In genomic region chr6:21665436-21666199, GRCh38 we compare ENCODE assay signal across 9 cellular contexts.
DNase-seq lines count a peak whose midpoint lies in the region; ATAC-seq and TF ChIP-seq lines count a peak whose summit lies in the region.
"Had no signal": no experiment of that assay in that cellular context is flagged by ENCODE, and none has a peak within 500 bp of the region (broad histone marks: within the 10 kb centered on the region; RNA-seq: fewer than 3 reads in every experiment).

No MANE protein-coding gene starts in this region.

- no peak for ATAC-seq in HG02840 (IDR thresholded peaks at IDR 0.05; ENCODE audit: low FRiP score, unreplicated experiment)
- no peak for ATAC-seq in activated CD8-positive, alpha-beta memory T cell treated with anti-CD3 and anti-CD28 coated beads, Interleukin-2, amount 10 ng/mL, durations not matched to agents 7 days and 5 days

- H3K27ac ChIP-seq in skin epidermis = peak overlapping the region in 5 of 21 experiments; percentile 5 to 84 (median 35)

- peak overlapping the region; percentile 51 for H3K4me3 Mint-ChIP-seq in activated naive CD8-positive, alpha-beta T cell
- H3K4me3 Mint-ChIP-seq in activated CD8-positive, alpha-beta memory T cell treated with anti-CD3 and anti-CD28 coated beads, Interleukin-2, amount 10 ng/mL, durations not matched to agents 7 days and 5 days = no peak overlapping the region

- peaks cover 29% of the 10 kb centered on the region for H3K4me1 Mint-ChIP-seq in activated naive CD8-positive, alpha-beta T cell (ENCODE audit: low read depth)
- peaks cover 9% of the 10 kb centered on the region for H3K4me1 Mint-ChIP-seq in activated CD8-positive, alpha-beta memory T cell treated with anti-CD3 and anti-CD28 coated beads, Interleukin-2, amount 10 ng/mL, durations not matched to agents 7 days and 5 days

- H3K27ac Mint-ChIP-seq in activated naive CD8-positive, alpha-beta T cell = no peak overlapping the region
- H3K27ac Mint-ChIP-seq in activated CD8-positive, alpha-beta memory T cell treated with anti-CD3 and anti-CD28 coated beads, Interleukin-2, amount 10 ng/mL, durations not matched to agents 7 days and 5 days = no peak overlapping the region

- peaks cover 17% of the 10 kb centered on the region for H3K27me3 ChIP-seq in iPS-15b (ENCODE audit: control insufficient read depth, insufficient read depth, low read length)

- H3K4me3 ChIP-seq in HFF-Myc (replicated peaks; ENCODE audit: low read depth, low read length) (peak overlapping the region; percentile 44), iPS-15b (ENCODE audit: low read depth, low read length) (peak overlapping the region; percentile 63), skin epidermis (peak overlapping the region; percentile 21 to 49 (median 32))

- CTCF ChIA-PET in activated CD8-positive, alpha-beta memory T cell treated with anti-CD3 and anti-CD28 coated beads, Interleukin-2, amount 10 ng/mL, durations not matched to agents 7 days and 5 days (lab: Charles Lee) = no interaction called here

- no peaks in the 10 kb centered on the region for H3K36me3 ChIP-seq in iPS-15b (ENCODE audit: control insufficient read depth, insufficient read depth, low read length)

- peak overlapping the region; percentile 77 for H3K9ac ChIP-seq in iPS-15b (ENCODE audit: low read depth, low read length)

- H3K9me3 ChIP-seq in iPS-15b (ENCODE audit: control insufficient read depth, insufficient read depth, low read length) = no peaks in the 10 kb centered on the region

- no peak for TF ChIP-seq CTCF in HFF-Myc (IDR thresholded peaks at IDR 0.05; ENCODE audit: low read depth, low read length, missing control alignments)

- H3K9me3 Mint-ChIP-seq in activated naive CD8-positive, alpha-beta T cell (ENCODE audit: low read depth) = no peaks in the 10 kb centered on the region
- H3K9me3 Mint-ChIP-seq in activated CD8-positive, alpha-beta memory T cell treated with anti-CD3 and anti-CD28 coated beads, Interleukin-2, amount 10 ng/mL, durations not matched to agents 7 days and 5 days (ENCODE audit: low read depth) = no peaks in the 10 kb centered on the region

- H3K4me1 ChIP-seq in iPS-15b (ENCODE audit: control insufficient read depth, insufficient read depth, low read length) = peaks cover 19% of the 10 kb centered on the region

- peaks cover 49% of the 10 kb centered on the region for H3K27me3 Mint-ChIP-seq in activated naive CD8-positive, alpha-beta T cell
- peaks cover 68% of the 10 kb centered on the region for H3K27me3 Mint-ChIP-seq in activated CD8-positive, alpha-beta memory T cell treated with anti-CD3 and anti-CD28 coated beads, Interleukin-2, amount 10 ng/mL, durations not matched to agents 7 days and 5 days

- no peak for DNase-seq in HFF-Myc (ENCODE audit: extremely low read depth, low read depth)
- DNase-seq in NCI-H82 (lab: John Stamatoyannopoulos, UW) = no peak
- DNase-seq in activated CD8-positive, alpha-beta memory T cell treated with anti-CD3 and anti-CD28 coated beads, Interleukin-2, amount 10 ng/mL, durations not matched to agents 7 days and 5 days = no peak
- no peak for DNase-seq in NCI-H1930 (lab: John Stamatoyannopoulos, UW)
- DNase-seq: activated CD4-positive, CD25-positive, alpha-beta regulatory T cell had no signal

- H3K36me3 Mint-ChIP-seq in activated naive CD8-positive, alpha-beta T cell = no peaks in the 10 kb centered on the region
- H3K36me3 Mint-ChIP-seq in activated CD8-positive, alpha-beta memory T cell treated with anti-CD3 and anti-CD28 coated beads, Interleukin-2, amount 10 ng/mL, durations not matched to agents 7 days and 5 days = no peaks in the 10 kb centered on the region
